Comparison of ENCODE assay signal across 1 cellular context in genomic region chr7:156751319-156751718, GRCh38.
TF ChIP-seq lines count a peak whose summit lies in the region.

No MANE protein-coding gene starts in this region.

TF ChIP-seq in GM23338, 12 proteins besides CTCF, POLR2A, EP300 and RAD21:
- TF ChIP-seq, protein P1, sequence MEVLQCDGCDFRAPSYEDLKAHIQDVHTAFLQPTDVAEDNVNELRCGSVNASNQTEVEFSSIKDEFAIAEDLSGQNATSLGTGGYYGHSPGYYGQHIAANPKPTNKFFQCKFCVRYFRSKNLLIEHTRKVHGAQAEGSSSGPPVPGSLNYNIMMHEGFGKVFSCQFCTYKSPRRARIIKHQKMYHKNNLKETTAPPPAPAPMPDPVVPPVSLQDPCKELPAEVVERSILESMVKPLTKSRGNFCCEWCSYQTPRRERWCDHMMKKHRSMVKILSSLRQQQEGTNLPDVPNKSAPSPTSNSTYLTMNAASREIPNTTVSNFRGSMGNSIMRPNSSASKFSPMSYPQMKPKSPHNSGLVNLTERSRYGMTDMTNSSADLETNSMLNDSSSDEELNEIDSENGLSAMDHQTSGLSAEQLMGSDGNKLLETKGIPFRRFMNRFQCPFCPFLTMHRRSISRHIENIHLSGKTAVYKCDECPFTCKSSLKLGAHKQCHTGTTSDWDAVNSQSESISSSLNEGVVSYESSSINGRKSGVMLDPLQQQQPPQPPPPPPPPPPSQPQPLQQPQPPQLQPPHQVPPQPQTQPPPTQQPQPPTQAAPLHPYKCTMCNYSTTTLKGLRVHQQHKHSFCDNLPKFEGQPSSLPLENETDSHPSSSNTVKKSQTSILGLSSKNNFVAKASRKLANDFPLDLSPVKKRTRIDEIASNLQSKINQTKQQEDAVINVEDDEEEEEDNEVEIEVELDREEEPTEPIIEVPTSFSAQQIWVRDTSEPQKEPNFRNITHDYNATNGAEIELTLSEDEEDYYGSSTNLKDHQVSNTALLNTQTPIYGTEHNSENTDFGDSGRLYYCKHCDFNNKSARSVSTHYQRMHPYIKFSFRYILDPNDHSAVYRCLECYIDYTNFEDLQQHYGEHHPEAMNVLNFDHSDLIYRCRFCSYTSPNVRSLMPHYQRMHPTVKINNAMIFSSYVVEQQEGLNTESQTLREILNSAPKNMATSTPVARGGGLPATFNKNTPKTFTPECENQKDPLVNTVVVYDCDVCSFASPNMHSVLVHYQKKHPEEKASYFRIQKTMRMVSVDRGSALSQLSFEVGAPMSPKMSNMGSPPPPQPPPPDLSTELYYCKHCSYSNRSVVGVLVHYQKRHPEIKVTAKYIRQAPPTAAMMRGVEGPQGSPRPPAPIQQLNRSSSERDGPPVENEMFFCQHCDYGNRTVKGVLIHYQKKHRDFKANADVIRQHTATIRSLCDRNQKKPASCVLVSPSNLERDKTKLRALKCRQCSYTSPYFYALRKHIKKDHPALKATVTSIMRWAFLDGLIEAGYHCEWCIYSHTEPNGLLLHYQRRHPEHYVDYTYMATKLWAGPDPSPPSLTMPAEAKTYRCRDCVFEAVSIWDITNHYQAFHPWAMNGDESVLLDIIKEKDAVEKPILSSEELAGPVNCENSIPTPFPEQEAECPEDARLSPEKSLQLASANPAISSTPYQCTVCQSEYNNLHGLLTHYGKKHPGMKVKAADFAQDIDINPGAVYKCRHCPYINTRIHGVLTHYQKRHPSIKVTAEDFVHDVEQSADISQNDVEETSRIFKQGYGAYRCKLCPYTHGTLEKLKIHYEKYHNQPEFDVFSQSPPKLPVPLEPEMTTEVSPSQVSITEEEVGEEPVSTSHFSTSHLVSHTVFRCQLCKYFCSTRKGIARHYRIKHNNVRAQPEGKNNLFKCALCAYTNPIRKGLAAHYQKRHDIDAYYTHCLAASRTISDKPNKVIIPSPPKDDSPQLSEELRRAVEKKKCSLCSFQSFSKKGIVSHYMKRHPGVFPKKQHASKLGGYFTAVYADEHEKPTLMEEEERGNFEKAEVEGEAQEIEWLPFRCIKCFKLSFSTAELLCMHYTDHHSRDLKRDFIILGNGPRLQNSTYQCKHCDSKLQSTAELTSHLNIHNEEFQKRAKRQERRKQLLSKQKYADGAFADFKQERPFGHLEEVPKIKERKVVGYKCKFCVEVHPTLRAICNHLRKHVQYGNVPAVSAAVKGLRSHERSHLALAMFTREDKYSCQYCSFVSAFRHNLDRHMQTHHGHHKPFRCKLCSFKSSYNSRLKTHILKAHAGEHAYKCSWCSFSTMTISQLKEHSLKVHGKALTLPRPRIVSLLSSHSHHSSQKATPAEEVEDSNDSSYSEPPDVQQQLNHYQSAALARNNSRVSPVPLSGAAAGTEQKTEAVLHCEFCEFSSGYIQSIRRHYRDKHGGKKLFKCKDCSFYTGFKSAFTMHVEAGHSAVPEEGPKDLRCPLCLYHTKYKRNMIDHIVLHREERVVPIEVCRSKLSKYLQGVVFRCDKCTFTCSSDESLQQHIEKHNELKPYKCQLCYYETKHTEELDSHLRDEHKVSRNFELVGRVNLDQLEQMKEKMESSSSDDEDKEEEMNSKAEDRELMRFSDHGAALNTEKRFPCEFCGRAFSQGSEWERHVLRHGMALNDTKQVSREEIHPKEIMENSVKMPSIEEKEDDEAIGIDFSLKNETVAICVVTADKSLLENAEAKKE (CRISPR knock-in tag; IDR thresholded peaks at IDR 0.05) = no peak
- TF ChIP-seq ZNF331 (CRISPR knock-in tag; IDR thresholded peaks at IDR 0.05; ENCODE audit: low read depth) (no peak), ETS1 (IDR thresholded peaks at IDR 0.05) (no peak)
